8 cellular contexts compared by ENCODE assay signal in genomic region chr3:159828542-159828943, GRCh38. TPM values are rescaled to one million over a fixed set of nuclear protein-coding genes. Genes with fewer than 3 reads are reported as not detected.
DNase-seq lines count a peak whose midpoint lies in the region; ATAC-seq and TF ChIP-seq lines count a peak whose summit lies in the region.

No MANE protein-coding gene starts in this region.

- H3K4me1 Mint-ChIP-seq in stimulated activated memory B cell treated with anti-CD40 and anti-IgM and Interleukin-4, amounts not matched to agents 10 μg/mL and 1 μg/mL and 100 μg/mL, for 72 hours = no peaks in the 10 kb centered on the region
- no peaks in the 10 kb centered on the region for H3K4me1 Mint-ChIP-seq in activated T-cell treated with anti-CD3 and anti-CD28 coated beads, Interleukin-2, amount 50 U/mL, for 72 hours (ENCODE audit: low read depth)

- H3K4me3 ChIP-seq in spleen = no peak overlapping the region

- peak; percentile 31 for DNase-seq in CD1c-positive myeloid dendritic cell (ENCODE audit: extremely low spot score)
- DNase-seq in GM20000 (ENCODE audit: low spot score) = peak; percentile 41
- peak; percentile 59 for DNase-seq in NCI-H1436 (lab: John Stamatoyannopoulos, UW)
- peak; percentile 70 for DNase-seq in globus pallidus (ENCODE audit: low spot score)
- no peak for DNase-seq in spleen
- no peak for DNase-seq in activated T-cell treated with anti-CD3 and anti-CD28 coated beads, Interleukin-2, amount 50 U/mL, for 72 hours

- intact Hi-C loops in spleen (cut with DNase I; ENCODE audit: low total_unique reads) = no loop called here

- no peaks in the 10 kb centered on the region for H3K36me3 ChIP-seq in spleen

- 19 to 25% (median 22%) methylated on average over 5 of the region's 5 CpGs for WGBS in spleen, 5 donors

- no peaks in the 10 kb centered on the region for H3K9me3 ChIP-seq in spleen

- H3K4me1 ChIP-seq in spleen = peaks cover 0 to 29% (median 6%) of the 10 kb centered on the region in 6 donors

- no peak overlapping the region for H3K27ac Mint-ChIP-seq in stimulated activated memory B cell treated with anti-CD40 and anti-IgM and Interleukin-4, amounts not matched to agents 10 μg/mL and 1 μg/mL and 100 μg/mL, for 72 hours
- no peak overlapping the region for H3K27ac Mint-ChIP-seq in activated T-cell treated with anti-CD3 and anti-CD28 coated beads, Interleukin-2, amount 50 U/mL, for 72 hours

- no peak overlapping the region for H3K4me3 Mint-ChIP-seq in stimulated activated memory B cell treated with anti-CD40 and anti-IgM and Interleukin-4, amounts not matched to agents 10 μg/mL and 1 μg/mL and 100 μg/mL, for 72 hours
- H3K4me3 Mint-ChIP-seq in activated T-cell treated with anti-CD3 and anti-CD28 coated beads, Interleukin-2, amount 50 U/mL, for 72 hours = no peak overlapping the region

- no peaks in the 10 kb centered on the region for H3K36me3 Mint-ChIP-seq in stimulated activated memory B cell treated with anti-CD40 and anti-IgM and Interleukin-4, amounts not matched to agents 10 μg/mL and 1 μg/mL and 100 μg/mL, for 72 hours
- H3K36me3 Mint-ChIP-seq in activated T-cell treated with anti-CD3 and anti-CD28 coated beads, Interleukin-2, amount 50 U/mL, for 72 hours (ENCODE audit: insufficient read depth in 2 of 2) = no peaks in the 10 kb centered on the region

- TF ChIP-seq POLR2A in spleen (IDR thresholded peaks at IDR 0.05) = no peak

- peak; percentile 14 for TF ChIP-seq CTCF in GM20000 (IDR thresholded peaks at IDR 0.05; ENCODE audit: extremely low read depth, missing control alignments)
- peak in 7 of 11 experiments; percentile 31 to 54 (median 51) for TF ChIP-seq CTCF in spleen (IDR thresholded peaks at IDR 0.05 in 8 of 11, conservative IDR thresholded peaks at IDR 0.05 in 3 of 11)

- H3K9me3 Mint-ChIP-seq in stimulated activated memory B cell treated with anti-CD40 and anti-IgM and Interleukin-4, amounts not matched to agents 10 μg/mL and 1 μg/mL and 100 μg/mL, for 72 hours = no peaks in the 10 kb centered on the region
- H3K9me3 Mint-ChIP-seq in activated T-cell treated with anti-CD3 and anti-CD28 coated beads, Interleukin-2, amount 50 U/mL, for 72 hours = no peaks in the 10 kb centered on the region

- H3K27me3 Mint-ChIP-seq in stimulated activated memory B cell treated with anti-CD40 and anti-IgM and Interleukin-4, amounts not matched to agents 10 μg/mL and 1 μg/mL and 100 μg/mL, for 72 hours = no peaks in the 10 kb centered on the region
- no peaks in the 10 kb centered on the region for H3K27me3 Mint-ChIP-seq in activated T-cell treated with anti-CD3 and anti-CD28 coated beads, Interleukin-2, amount 50 U/mL, for 72 hours (ENCODE audit: low read depth)

- peak; percentile 84 for ATAC-seq in SK-N-SH treated with all-trans-retinoic acid at 6 μM for 48 hours
- ATAC-seq in stimulated activated memory B cell treated with anti-CD40 and anti-IgM and Interleukin-4, amounts not matched to agents 10 μg/mL and 1 μg/mL and 100 μg/mL, for 72 hours = no peak
- no peak for ATAC-seq in activated T-cell treated with anti-CD3 and anti-CD28 coated beads, Interleukin-2, amount 50 U/mL, for 72 hours (replicated peaks in 1 of 2)

- no peaks in the 10 kb centered on the region for H3K27me3 ChIP-seq in spleen (replicated peaks in 1 of 7)

- no peak overlapping the region for H3K27ac ChIP-seq in spleen

TF ChIP-seq in SK-N-SH treated with all-trans-retinoic acid at 6 μM for 48 hours, 23 proteins besides CTCF, POLR2A, EP300 and RAD21:
- TF ChIP-seq TCF4 (CRISPR knock-in tag; IDR thresholded peaks at IDR 0.05; ENCODE audit: borderline replicate concordance) = peak; percentile 61; the same call in 1 of the 2 replicates
- TF ChIP-seq BACH2 (CRISPR knock-in tag; IDR thresholded peaks at IDR 0.05; ENCODE audit: borderline replicate concordance) = no peak

RNA-seq across cellular contexts. Expression of gene SCHIP1, which starts 11.1 kb away (rescaled TPM):
- 10 to 100 TPM in 1 of 7 donors, 1 to 10 TPM in 6; 1.7 to 10.8 (median 4.4) TPM for total RNA-seq in spleen
- 1 to 10 TPM; 1.5 to 4.3 (median 1.7) TPM for polyA plus RNA-seq in spleen
- not detected for total RNA-seq in activated T-cell treated with anti-CD3 and anti-CD28 coated beads, Interleukin-2, amount 50 U/mL, for 72 hours

Comparison
In these comparisons a context has a peak if more than half of its experiments do, and no peak if none do; other contexts are left out.
1. DNase-seq: peak in CD1c-positive myeloid dendritic cell (single experiment), GM20000 (single experiment), NCI-H1436 (single experiment) and globus pallidus (single experiment); none in spleen (single experiment) and activated T-cell treated with anti-CD3 and anti-CD28 coated beads, Interleukin-2, amount 50 U/mL, for 72 hours (0 of 2).